In genomic region chr11:35487532-35488078, GRCh38 we compare ENCODE assay signal across 8 cellular contexts. TPM values are rescaled to one million over a fixed set of nuclear protein-coding genes. Genes with fewer than 3 reads are reported as not detected.
DNase-seq lines count a peak whose midpoint lies in the region; ATAC-seq and TF ChIP-seq lines count a peak whose summit lies in the region.

No MANE protein-coding gene starts in this region.

- H3K79me2 ChIP-seq in GM23248 (ENCODE audit: insufficient read depth) = no peaks in the 10 kb centered on the region

- CTCF ChIA-PET in AG04449 (lab: Yijun Ruan, JAX) = interaction anchor here (0.6 to 5.9 kb wide), 43 partner anchors 10 to 779 kb away, joined by 3 to 43 read pairs (median 5); partner anchors contain the start of gene FJX1

- H3K27me3 ChIP-seq in GM23248 (replicated peaks; ENCODE audit: insufficient read depth) = no peaks in the 10 kb centered on the region
- peaks cover 0 to 17% (median 8%) of the 10 kb centered on the region in 7 donors for H3K27me3 ChIP-seq in heart right ventricle

- no peak overlapping the region for H2AFZ ChIP-seq in GM23248

- H3K4me1 ChIP-seq in GM23248 (ENCODE audit: insufficient read depth) (peaks cover 72% of the 10 kb centered on the region), heart right ventricle (peaks cover 0 to 12% (median 0%) of the 10 kb centered on the region in 9 donors)

- WGBS in GM23248 (ENCODE audit: low coverage in 1 of 2, low lambda C conversion rate in 2 of 2, missing lambda C conversion rate in 2 of 2), 2 experiments = 43% methylated on average over 6 of the region's 6 CpGs
- 13 to 19% methylated on average over 6 of the region's 6 CpGs for WGBS in heart right ventricle, 2 donors

- intact Hi-C loops in heart right ventricle (cut with DNase I) = loop anchor here in 7 of 10 donors (5.0 to 10.0 kb wide), 7 partner anchors 93 to 780 kb away; partner anchors contain the start of gene FJX1 (in 1 of the 7)

- ATAC-seq in SK-N-SH treated with all-trans-retinoic acid at 6 μM for 48 hours = peak; percentile 17; the same call in 2 of the 3 replicates
- ATAC-seq in heart right ventricle = peak in 5 of 8 donors; percentile 32 to 57 (median 53)
- ATAC-seq in GM21717 (IDR thresholded peaks at IDR 0.05; ENCODE audit: unreplicated experiment) = no peak
- no peak for ATAC-seq in HG02588 (IDR thresholded peaks at IDR 0.05; ENCODE audit: unreplicated experiment)

- H3K27ac ChIP-seq in GM23248 = no peak overlapping the region
- peak overlapping the region in 1 of 10 donors; percentile 26 for H3K27ac ChIP-seq in heart right ventricle

- H3K4me2 ChIP-seq in GM23248 (ENCODE audit: unreplicated experiment) = no peak overlapping the region

- no peaks in the 10 kb centered on the region for H4K20me1 ChIP-seq in GM23248 (ENCODE audit: insufficient read depth)

- H3K36me3 ChIP-seq in GM23248 (ENCODE audit: low read depth) (peaks cover 9% of the 10 kb centered on the region; the same call in 1 of the 2 replicates), heart right ventricle (peaks cover 0 to 7% (median 0%) of the 10 kb centered on the region in 9 donors)

- H3K9me3 ChIP-seq in GM23248 (ENCODE audit: low read depth) (no peaks in the 10 kb centered on the region), heart right ventricle (peaks cover 0 to 10% (median 5%) of the 10 kb centered on the region in 11 donors)

- in situ Hi-C loops in GM23248 (cut with MboI) = loop anchor here (10.0 kb wide), 2 partner anchors 327 to 787 kb away; no protein-coding TSS in a partner anchor

- POLR2A ChIA-PET in AG04449 (lab: Yijun Ruan, JAX) = interaction anchor here (1.1 kb wide), 1 partner anchor 43 kb away, joined by 3 read pairs; no protein-coding TSS in a partner anchor

- H3K4me3 ChIP-seq in AG04449 (ENCODE audit: low read depth, low read length) = no peak overlapping the region
- H3K4me3 ChIP-seq in GM23248 = no peak overlapping the region
- no peak overlapping the region for H3K4me3 ChIP-seq in heart right ventricle

- TF ChIP-seq CTCF in AG04449 (IDR thresholded peaks at IDR 0.05; ENCODE audit: insufficient read depth, low read length, missing control alignments) (peak; percentile 29), heart right ventricle (IDR thresholded peaks at IDR 0.05) (peak in 8 of 9 donors; percentile 14 to 55 (median 49))

- H3K9me2 ChIP-seq in GM23248 (ENCODE audit: insufficient read depth) = no peaks in the 10 kb centered on the region

- peaks cover 64% of the 10 kb centered on the region for H3F3A ChIP-seq in GM23248 (ENCODE audit: insufficient read depth)

- no peak overlapping the region for H3K9ac ChIP-seq in GM23248

- DNase-seq in AG04449 (ENCODE audit: low read depth, low spot score) = peak; percentile 36
- peak; percentile 65 for DNase-seq in GM23248
- peak in 1 of 2 donors; percentile 15 for DNase-seq in heart right ventricle
- no peak for DNase-seq in cerebellum (ENCODE audit: low spot score)
- no peak for DNase-seq in epidermal melanocyte (ENCODE audit: insufficient read length, low spot score)

TF ChIP-seq in SK-N-SH treated with all-trans-retinoic acid at 6 μM for 48 hours, 23 proteins besides CTCF, POLR2A, EP300 and RAD21:
- TF ChIP-seq ESRRG (CRISPR knock-in tag; IDR thresholded peaks at IDR 0.05) (peak; percentile 47; the same call in 1 of the 2 replicates), GLIS3 (CRISPR knock-in tag; IDR thresholded peaks at IDR 0.05) (no peak), OSR1 (CRISPR knock-in tag; IDR thresholded peaks at IDR 0.05) (no peak), POU6F1 (CRISPR knock-in tag; IDR thresholded peaks at IDR 0.05; ENCODE audit: borderline replicate concordance, low read depth) (no peak)

RNA-seq across cellular contexts. Expression of gene PAMR1, which starts 37.8 kb away (rescaled TPM):
- 141 and 151 TPM in 2 replicates for total RNA-seq in GM23248 (2014; rRNA removed; shearing (Covaris generic))
- 119 and 120 TPM in 2 replicates for polyA plus RNA-seq in GM23248 (2016; fragmentation: Nextera tagmentation; extraction: Ambion mirVana)
- total RNA-seq in heart right ventricle = 10 to 100 TPM in 2 of 10 donors, 1 to 10 TPM in 8; 2.7 to 13.8 (median 5.7) TPM
- 1 to 10 TPM; 3.7 to 5.7 TPM for polyA plus RNA-seq in heart right ventricle
- 2.4 TPM for total RNA-seq in cerebellum

Comparison
In these comparisons a context has a peak if more than half of its experiments do, and no peak if none do; other contexts are left out.
1. DNase-seq: peak in AG04449 (single experiment) and GM23248 (single experiment); none in cerebellum (single experiment) and epidermal melanocyte (single experiment).
2. ATAC-seq: peak in SK-N-SH treated with all-trans-retinoic acid at 6 μM for 48 hours (single experiment) and heart right ventricle (5 of 8); none in GM21717 (single experiment) and HG02588 (single experiment).